ENCODE assay signal across 9 cellular contexts in genomic region chr1:173206816-173207595, GRCh38. TPM values are rescaled to one million over a fixed set of nuclear protein-coding genes. Genes with fewer than 3 reads are reported as not detected.
DNase-seq lines count a peak whose midpoint lies in the region; ATAC-seq and TF ChIP-seq lines count a peak whose summit lies in the region.
"Had no signal": no experiment of that assay in that cellular context is flagged by ENCODE, and none has a peak within 500 bp of the region (broad histone marks: within the 10 kb centered on the region; RNA-seq: fewer than 3 reads in every experiment).

Gene TNFSF4 (minus strand): TSS chr1:173207331. CDS start chr1:173207176, 155 bp downstream.

- no peak for TF ChIP-seq CTCF in OCI-LY3 (IDR thresholded peaks at IDR 0.05; ENCODE audit: low read depth, low read length)
- no peak for TF ChIP-seq CTCF in colonic mucosa (IDR thresholded peaks at IDR 0.05)
- no peak for TF ChIP-seq CTCF in ovary (IDR thresholded peaks at IDR 0.05)
- no peak for TF ChIP-seq CTCF in tibial nerve (IDR thresholded peaks at IDR 0.05)

- peak; percentile 41 for DNase-seq in CMK (ENCODE audit: low read depth)
- peak; percentile 26 for DNase-seq in colonic mucosa
- peak in 4 of 5 donors; percentile 32 to 50 (median 36) for DNase-seq in ovary
- DNase-seq in tibial nerve (ENCODE audit: low spot score in 2 of 2) = no peak

- H3K9ac ChIP-seq in OCI-LY3 (ENCODE audit: low read length) (no peak within 1 kb of the TSS), colonic mucosa (ENCODE audit: low read depth in 2 of 2, low read length in 2 of 2) (no peak within 1 kb of the TSS)

- no peak for TF ChIP-seq EP300 in ovary (IDR thresholded peaks at IDR 0.05)
- no peak for TF ChIP-seq EP300 in tibial nerve (IDR thresholded peaks at IDR 0.05)

- H3K4me3 ChIP-seq in OCI-LY3 (ENCODE audit: low read length) = no peak within 1 kb of the TSS
- H3K4me3 ChIP-seq in colonic mucosa = no peak within 1 kb of the TSS
- no peak within 1 kb of the TSS for H3K4me3 ChIP-seq in ovary
- peak within 1 kb of the TSS in 1 of 4 donors; percentile 15 for H3K4me3 ChIP-seq in tibial nerve

- 4 to 8% (median 5%) methylated on average over 12 of the region's 12 CpGs for WGBS in ovary, 3 donors
- WGBS in tibial nerve, 2 donors = 27 to 29% methylated on average over 12 of the region's 12 CpGs

- no peaks in the 10 kb centered on the region for H3K36me3 ChIP-seq in OCI-LY3 (replicated peaks; ENCODE audit: low read depth, low read length)
- no peaks in the 10 kb centered on the region for H3K36me3 ChIP-seq in colonic mucosa
- no peaks in the 10 kb centered on the region for H3K36me3 ChIP-seq in ovary
- no peaks in the 10 kb centered on the region for H3K36me3 ChIP-seq in tibial nerve
- H3K36me3 ChIP-seq: heart left ventricle had no signal

- H2AFZ ChIP-seq in OCI-LY3 (ENCODE audit: low read depth, low read length) = no peak within 1 kb of the TSS

- no peaks in the 10 kb centered on the region for H3K9me3 ChIP-seq in OCI-LY3 (ENCODE audit: insufficient read depth, low read length)
- no peaks in the 10 kb centered on the region for H3K9me3 ChIP-seq in colonic mucosa
- H3K9me3 ChIP-seq in ovary = no peaks in the 10 kb centered on the region
- H3K9me3 ChIP-seq in tibial nerve = no peaks in the 10 kb centered on the region
- H3K9me3 ChIP-seq: heart left ventricle had no signal

- H4K20me1 ChIP-seq in OCI-LY3 (ENCODE audit: insufficient read depth, low read length) = no peaks in the 10 kb centered on the region

- ATAC-seq in HG03045 (IDR thresholded peaks at IDR 0.05; ENCODE audit: unreplicated experiment) (no peak), GM19397 (IDR thresholded peaks at IDR 0.05; ENCODE audit: unreplicated experiment) (no peak), HG03039 (IDR thresholded peaks at IDR 0.05; ENCODE audit: unreplicated experiment) (no peak)

- no peak for TF ChIP-seq POLR2A in ovary (IDR thresholded peaks at IDR 0.05)
- TF ChIP-seq POLR2A in tibial nerve (IDR thresholded peaks at IDR 0.05) = no peak

- H3K27ac ChIP-seq in OCI-LY3 (ENCODE audit: low read length) (no peak within 1 kb of the TSS), colonic mucosa (no peak within 1 kb of the TSS), ovary (peak within 1 kb of the TSS in 1 of 2 donors; percentile 7), tibial nerve (no peak within 1 kb of the TSS)

- peak within 1 kb of the TSS; percentile 31 for H3K4me2 ChIP-seq in OCI-LY3 (ENCODE audit: low read length)

- H3K79me2 ChIP-seq in OCI-LY3 (ENCODE audit: low read length) = no peaks in the 10 kb centered on the region

- H3K4me1 ChIP-seq in OCI-LY3 (ENCODE audit: low read length) (peaks cover 27% of the 10 kb centered on the region), colonic mucosa (no peaks in the 10 kb centered on the region), ovary (ENCODE audit: insufficient read depth) (peaks cover 15% of the 10 kb centered on the region), tibial nerve (peaks cover 0 to 25% (median 7%) of the 10 kb centered on the region in 4 donors)

- peaks cover 16% of the 10 kb centered on the region for H3K27me3 ChIP-seq in OCI-LY3 (ENCODE audit: low read depth, low read length)
- no peaks in the 10 kb centered on the region for H3K27me3 ChIP-seq in colonic mucosa
- no peaks in the 10 kb centered on the region for H3K27me3 ChIP-seq in ovary
- no peaks in the 10 kb centered on the region for H3K27me3 ChIP-seq in tibial nerve
- H3K27me3 ChIP-seq: heart left ventricle had no signal

- intact Hi-C loops in colonic mucosa (cut with DNase I) = no loop called here
- intact Hi-C loops in ovary (cut with DNase I) = no loop called here

RNA-seq across cellular contexts. Expression of gene TNFSF4, which starts in this region (rescaled TPM):
- total RNA-seq in colonic mucosa (1 to 10 TPM in 1 of 2 donors, under 1 TPM in 1; 0.44 to 1.1 TPM), ovary (1 to 10 TPM in 4 of 7 donors, under 1 TPM in 3; 0.24 to 2.8 (median 1.1) TPM), tibial nerve (1 to 10 TPM in 3 of 4 donors, under 1 TPM in 1; 0.87 to 5.1 (median 1.4) TPM)
- 1 to 10 TPM; 1.2 to 2.1 TPM for polyA plus RNA-seq in ovary

Comparison
In these comparisons a context has a peak if more than half of its experiments do, and no peak if none do; other contexts are left out.
1. DNase-seq: peak in CMK (single experiment), colonic mucosa (single experiment) and ovary (4 of 5); none in tibial nerve (0 of 2).